25 cellular contexts compared by ENCODE assay signal in the genomic region with DNA sequence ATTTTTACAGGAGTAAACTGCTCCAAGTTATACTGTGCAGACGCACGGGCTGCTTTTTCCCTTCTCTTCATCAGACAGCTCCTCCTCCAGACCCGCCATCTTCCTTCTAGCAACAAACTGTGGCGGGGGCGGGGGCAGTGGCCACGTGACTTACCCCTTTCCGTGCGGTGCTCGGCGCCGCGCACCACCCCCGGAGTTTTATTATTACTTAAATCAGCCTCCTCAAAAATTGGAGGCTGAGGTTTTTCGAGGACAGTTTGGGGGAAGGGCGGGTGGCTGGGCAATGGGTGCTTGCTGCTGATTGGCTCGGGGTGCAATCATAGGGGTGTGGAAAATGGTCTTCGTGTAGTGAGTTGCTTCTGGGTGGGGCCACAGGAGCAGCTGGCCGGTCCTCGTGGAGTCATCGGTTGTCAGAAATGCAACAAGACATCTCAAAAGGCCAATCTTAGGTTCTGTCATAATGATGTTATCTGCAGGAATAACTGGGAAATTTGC.
DNase-seq lines count a peak whose midpoint lies in the region; ATAC-seq, FAIRE-seq and TF ChIP-seq lines count a peak whose summit lies in the region.
"Had no signal": no experiment of that assay in that cellular context is flagged by ENCODE, and none has a peak within 500 bp of the region (broad histone marks: within the 10 kb centered on the region; RNA-seq: fewer than 3 reads in every experiment).

No MANE protein-coding gene starts in this region.

- intact Hi-C loops in K562 (cut with micrococcal nuclease) (no loop called here), adrenal gland (cut with DNase I) (no loop called here)

- CTCF ChIA-PET in K562 (lab: Yijun Ruan, JAX; ENCODE audit: low intra/inter-chr PET ratio): no interaction called here

- POLR2A ChIA-PET in K562 (lab: Yijun Ruan, JAX): no interaction called here

- TF ChIP-seq CTCF in K562 (IDR thresholded peaks at IDR 0.05 in 2 of 3, conservative IDR thresholded peaks at IDR 0.05 in 1 of 3; ENCODE audit: insufficient read depth in 2 of 3, low read depth in 1 of 3, low read length in 3 of 3) (no peak), adrenal gland (IDR thresholded peaks at IDR 0.05) (no peak)

- WGBS in K562 (ENCODE audit: insufficient coverage, low coverage, missing lambda C conversion rate): 56% methylated on average over 10 of the region's 20 CpGs
- WGBS in adrenal gland, 4 donors: 87 to 89% (median 88%) methylated on average over 20 of the region's 20 CpGs

- H3K27me3 ChIP-seq in K562 (ENCODE audit: control insufficient read depth in 2 of 2, insufficient read depth in 2 of 2, low read length in 2 of 2): no peaks in the 10 kb centered on the region
- H3K27me3 ChIP-seq in adrenal gland: no peaks in the 10 kb centered on the region
- H3K27me3 ChIP-seq: MG63 had no signal

- H3K9me1 ChIP-seq in K562 (ENCODE audit: control insufficient read depth, insufficient read depth, low read length): no peaks in the 10 kb centered on the region

- H3K4me3 ChIP-seq in K562 (no peak overlapping the region; the same call in 1 of the 2 replicates), adrenal gland (no peak overlapping the region)
- H3K4me3 ChIP-seq: MG63, mucosa of descending colon had no signal

- in situ Hi-C loops in K562 (cut with MboI): no loop called here

- TF ChIP-seq POLR2A in K562 (conservative IDR thresholded peaks at IDR 0.05) (no peak), adrenal gland (IDR thresholded peaks at IDR 0.05) (no peak)

- H3K36me3 ChIP-seq in K562 (ENCODE audit: control insufficient read depth, insufficient read depth, low read length): no peaks in the 10 kb centered on the region
- H3K36me3 ChIP-seq in adrenal gland (replicated peaks in 1 of 2): no peaks in the 10 kb centered on the region
- H3K36me3 ChIP-seq: MG63 had no signal

- TF ChIP-seq RAD21 in K562 (CRISPR knock-in tag; conservative IDR thresholded peaks at IDR 0.05 in 1 of 2, IDR thresholded peaks at IDR 0.05 in 1 of 2): no peak

- TF ChIP-seq EP300 in K562 (IDR thresholded peaks at IDR 0.05; ENCODE audit: low read length): no peak

- no peak for FAIRE-seq in K562 (lab: Jason Lieb, UNC)
- FAIRE-seq: frontal cortex, GM12891, islet of Langerhans had no signal

- H3K79me2 ChIP-seq in K562 (ENCODE audit: control insufficient read depth, insufficient read depth, low read length): no peaks in the 10 kb centered on the region

- H3K4me1 ChIP-seq in K562 (replicated peaks in 1 of 2; ENCODE audit: control insufficient read depth in 2 of 2, insufficient read depth in 2 of 2, low read length in 2 of 2): peaks cover 28 to 48% of the 10 kb centered on the region in 2 experiments
- no peaks in the 10 kb centered on the region for H3K4me1 ChIP-seq in adrenal gland (replicated peaks in 1 of 2)

- H3K4me2 ChIP-seq in K562 (ENCODE audit: insufficient read depth, low read length): peak overlapping the region; percentile 18; the same call in 1 of the 2 replicates

- H2AFZ ChIP-seq in K562 (ENCODE audit: low read depth, low read length): peak overlapping the region; percentile 59

- DNase-seq in EH (ENCODE audit: low read depth) (peak; percentile 85), NCI-H510A treated with DMSO at 0.1 percent for 48 hours (lab: John Stamatoyannopoulos, UW) (peak; percentile 40), K562 (ENCODE audit: extremely low read depth in 1 of 4, low spot score in 3 of 4) (peak in 3 of 4 experiments; percentile 31 to 52 (median 39)), putamen (ENCODE audit: low spot score) (peak; percentile 28), COR-L47 (lab: John Stamatoyannopoulos, UW) (no peak), adrenal gland (no peak), HCEC 1CT (no peak)
- DNase-seq: activated CD4-positive, alpha-beta T cell treated with anti-CD3 and anti-CD28 coated beads for 4 hours; activated T-cell treated with anti-CD3 and anti-CD28 coated beads, Interleukin-2, amount 50 U/mL, for 72 hours; CD8-positive, alpha-beta T cell; DMS79; effector CD4-positive, alpha-beta T cell; MG63; mucosa of descending colon; NCI-H1417 treated with DMSO at 0.1 percent for 48 hours; NCI-H2107; NCI-H526; SHP77; stimulated activated CD4-positive, alpha-beta T cell treated with anti-CD3 and anti-CD28 coated beads, Interleukin-1b, Interleukin-23, amount 100 ng/mL, for 48 hours had no signal

- BruUV-seq in K562 (replicated peaks; lab: Mats Ljungman, UMichigan): no TSS peak

- H4K20me1 ChIP-seq in K562 (replicated peaks; ENCODE audit: control insufficient read depth, insufficient read depth, low read length): no peaks in the 10 kb centered on the region

- peak overlapping the region; percentile 46; the same call in 1 of the 3 replicates for H3K27ac ChIP-seq in K562 (ENCODE audit: extremely low read depth, low read depth, low read length)
- H3K27ac ChIP-seq in adrenal gland: no peak overlapping the region

- no peak overlapping the region; a peak in 1 of 4 replicates for H3K9ac ChIP-seq in K562 (ENCODE audit: insufficient read depth in 1 of 2, low read depth in 2 of 2, low read length in 2 of 2)

- ATAC-seq in K562 (no peak), GM18858 (IDR thresholded peaks at IDR 0.05; ENCODE audit: unreplicated experiment) (no peak)
- ATAC-seq: activated naive CD4-positive, alpha-beta T cell treated with anti-CD3 and anti-CD28 coated beads, Interleukin-2, amount 50 U/mL, for 72 hours; activated T-cell treated with anti-CD3 and anti-CD28 coated beads, Interleukin-2, amount 50 U/mL, for 72 hours; CD8-positive, alpha-beta T cell; mucosa of descending colon; stimulated activated effector memory CD8-positive, alpha-beta T cell treated with anti-CD3 and anti-CD28 coated beads, Interleukin-12 subunit alpha, Interleukin-12 subunit beta, amount 100 ng/mL, for 72 hours had no signal

- H3K9me3 ChIP-seq in K562 (replicated peaks; ENCODE audit: control insufficient read depth, insufficient read depth, low read depth, low read length) (no peaks in the 10 kb centered on the region), adrenal gland (replicated peaks in 1 of 3) (no peaks in the 10 kb centered on the region)
- H3K9me3 ChIP-seq: MG63, mucosa of descending colon had no signal

TF ChIP-seq in K562, 482 proteins besides CTCF, POLR2A, EP300 and RAD21 (continues in another document):
- no peak for TF ChIP-seq FUS (optimal IDR thresholded peaks at IDR 0.05; ENCODE audit: low read depth, low read length)
- peak; percentile 61 for TF ChIP-seq RBFOX2 (IDR thresholded peaks at IDR 0.05; ENCODE audit: low read depth, low read length)
- TF ChIP-seq, protein P1, sequence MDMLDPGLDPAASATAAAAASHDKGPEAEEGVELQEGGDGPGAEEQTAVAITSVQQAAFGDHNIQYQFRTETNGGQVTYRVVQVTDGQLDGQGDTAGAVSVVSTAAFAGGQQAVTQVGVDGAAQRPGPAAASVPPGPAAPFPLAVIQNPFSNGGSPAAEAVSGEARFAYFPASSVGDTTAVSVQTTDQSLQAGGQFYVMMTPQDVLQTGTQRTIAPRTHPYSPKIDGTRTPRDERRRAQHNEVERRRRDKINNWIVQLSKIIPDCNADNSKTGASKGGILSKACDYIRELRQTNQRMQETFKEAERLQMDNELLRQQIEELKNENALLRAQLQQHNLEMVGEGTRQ (CRISPR knock-in tag; IDR thresholded peaks at IDR 0.05): peak; percentile 80
- peak; percentile 27 for TF ChIP-seq TAF1 (IDR thresholded peaks at IDR 0.05; ENCODE audit: control insufficient read depth, extremely low read depth, insufficient read depth, low read length, severe bottlenecking)
- no peak for TF ChIP-seq SRSF9 (IDR thresholded peaks at IDR 0.05; ENCODE audit: borderline replicate concordance, low read depth, low read length)
- peak; percentile 86 for TF ChIP-seq L3MBTL2 (IDR thresholded peaks at IDR 0.05)
- TF ChIP-seq RAD51 (IDR thresholded peaks at IDR 0.05; ENCODE audit: borderline replicate concordance, low read depth): peak; percentile 86
- no peak for TF ChIP-seq STAT5B (CRISPR knock-in tag; IDR thresholded peaks at IDR 0.05)
- TF ChIP-seq, protein P2, sequence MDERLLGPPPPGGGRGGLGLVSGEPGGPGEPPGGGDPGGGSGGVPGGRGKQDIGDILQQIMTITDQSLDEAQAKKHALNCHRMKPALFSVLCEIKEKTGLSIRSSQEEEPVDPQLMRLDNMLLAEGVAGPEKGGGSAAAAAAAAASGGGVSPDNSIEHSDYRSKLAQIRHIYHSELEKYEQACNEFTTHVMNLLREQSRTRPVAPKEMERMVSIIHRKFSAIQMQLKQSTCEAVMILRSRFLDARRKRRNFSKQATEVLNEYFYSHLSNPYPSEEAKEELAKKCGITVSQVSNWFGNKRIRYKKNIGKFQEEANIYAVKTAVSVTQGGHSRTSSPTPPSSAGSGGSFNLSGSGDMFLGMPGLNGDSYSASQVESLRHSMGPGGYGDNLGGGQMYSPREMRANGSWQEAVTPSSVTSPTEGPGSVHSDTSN (CRISPR knock-in tag; IDR thresholded peaks at IDR 0.05; ENCODE audit: low read depth): no peak
- TF ChIP-seq, protein P2 (tag; conservative IDR thresholded peaks at IDR 0.05; ENCODE audit: low read depth): peak; percentile 60; the same call in 1 of the 2 replicates
- no peak for TF ChIP-seq CEBPG (CRISPR knock-in tag; IDR thresholded peaks at IDR 0.05)
- TF ChIP-seq CEBPG (tag; conservative IDR thresholded peaks at IDR 0.05 in 1 of 2, IDR thresholded peaks at IDR 0.05 in 1 of 2): no peak
- TF ChIP-seq YY1 (IDR thresholded peaks at IDR 0.05; ENCODE audit: borderline replicate concordance in 1 of 3, control insufficient read depth in 1 of 3, extremely low read depth in 1 of 3, insufficient read depth in 3 of 3, insufficient read length in 1 of 3, insufficient replicate concordance in 2 of 3, low read depth in 1 of 3, low read length in 2 of 3): peak in 1 of 3 experiments; percentile 56

Comparison
In these comparisons a context has a peak if more than half of its experiments do, and no peak if none do; other contexts are left out.
1. DNase-seq: peak in EH (single experiment), NCI-H510A treated with DMSO at 0.1 percent for 48 hours (single experiment), K562 (3 of 4) and putamen (single experiment); none in COR-L47 (single experiment), adrenal gland (0 of 7) and HCEC 1CT (single experiment).